ENCODE assay signal across 34 cellular contexts in genomic region chr10:51928182-51928581, GRCh38.
"Had no signal": no experiment of that assay in that cellular context is flagged by ENCODE, and none has a peak within 500 bp of the region (broad histone marks: within the 10 kb centered on the region; RNA-seq: fewer than 3 reads in every experiment).

No MANE protein-coding gene starts in this region.

- ATAC-seq: activated CD8-positive, alpha-beta T cell treated with anti-CD3 and anti-CD28 coated beads for 36 hours; activated naive CD4-positive, alpha-beta T cell treated with anti-CD3 and anti-CD28 coated beads, Interleukin-2, amount 50 U/mL, for 72 hours; activated T-cell treated with anti-CD3 and anti-CD28 coated beads, Interleukin-2, amount 50 U/mL, for 4 hours; activated T-cell treated with anti-CD3 and anti-CD28 coated beads, Interleukin-2, amount 50 U/mL, for 72 hours; activated T-helper 17 cell treated with anti-CD3 and anti-CD28 coated beads, Interleukin-2, amount 50 U/mL, for 72 hours; body of pancreas had no signal

- H3K36me3 ChIP-seq: adrenal gland, brain microvascular endothelial cell, breast epithelium had no signal

- FAIRE-seq: astrocyte, colon, TTC549 had no signal

- H3K27ac ChIP-seq: adrenal gland, body of pancreas, brain microvascular endothelial cell, breast epithelium, VCaP had no signal

- H3K27me3 ChIP-seq: adrenal gland, body of pancreas, brain microvascular endothelial cell, breast epithelium had no signal

- H3K4me3 ChIP-seq: adrenal gland, body of pancreas, breast epithelium had no signal

- DNase-seq: activated B cell treated with CpG ODN at 0.5 μM for 24 hours; activated CD4-positive, alpha-beta memory T cell treated with anti-CD3 and anti-CD28 coated beads for 36 hours; activated CD4-positive, alpha-beta T cell treated with anti-CD3 and anti-CD28 coated beads for 4 hours; activated CD4-positive, alpha-beta T cell treated with anti-CD3 and anti-CD28 coated beads, Interleukin-2, amount 10 ng/mL, durations not matched to agents 24 days and 14 days; activated CD4-positive, alpha-beta T cell treated with anti-CD3 and anti-CD28 coated beads, Interleukin-2, amount 50 U/mL, for 1 hour; activated CD4-positive, alpha-beta T cell treated with anti-CD3 and anti-CD28 coated beads, Interleukin-2, amount 50 U/mL, for 4 hours; activated CD4-positive, CD25-positive, alpha-beta regulatory T cell treated with anti-CD3 and anti-CD28 coated beads, Interleukin-2, amount 50 U/mL, for 72 hours; activated CD8-positive, alpha-beta memory T cell treated with anti-CD3 and anti-CD28 coated beads, Interleukin-2, amount 50 U/mL, for 4 hours; activated CD8-positive, alpha-beta T cell treated with anti-CD3 and anti-CD28 coated beads for 36 hours; activated effector memory CD4-positive, alpha-beta T cell treated with anti-CD3 and anti-CD28 coated beads, Interleukin-2, amount 50 U/mL, for 16 hours; activated gamma-delta T cell treated with Interleukin-2 at 50 U/mL for 16 hours; activated naive CD4-positive, alpha-beta T cell; activated naive CD4-positive, alpha-beta T cell treated with anti-CD3 and anti-CD28 coated beads for 36 hours; activated naive CD4-positive, alpha-beta T cell treated with anti-CD3 and anti-CD28 coated beads, Interleukin-2, amount 50 U/mL, for 16 hours; activated naive CD8-positive, alpha-beta T cell treated with anti-CD3 and anti-CD28 coated beads for 36 hours; activated T-cell treated with anti-CD3 and anti-CD28 coated beads for 4 hours; activated T-cell treated with anti-CD3 and anti-CD28 coated beads, Interleukin-2, amount 50 U/mL, for 1 hour; activated T-cell treated with anti-CD3 and anti-CD28 coated beads, Interleukin-2, amount 50 U/mL, for 4 hours; activated T-cell treated with anti-CD3 and anti-CD28 coated beads, Interleukin-2, amount 50 U/mL, for 72 hours; adrenal gland; amniotic stem cell; aorta; body of pancreas; brain microvascular endothelial cell; central memory CD4-positive, alpha-beta T cell; T-helper 2 cell; T-helper 9 cell had no signal

- H3K4me1 ChIP-seq: body of pancreas, breast epithelium had no signal

- H3K9me3 ChIP-seq: adrenal gland, body of pancreas, breast epithelium had no signal
